8 cellular contexts compared by ENCODE assay signal in genomic region chr1:92623187-92623778, GRCh38.
DNase-seq lines count a peak whose midpoint lies in the region; ATAC-seq and TF ChIP-seq lines count a peak whose summit lies in the region.

No MANE protein-coding gene starts in this region.

- no peak overlapping the region for H3K27ac Mint-ChIP-seq in activated CD8-positive, alpha-beta T cell treated with anti-CD3 and anti-CD28 coated beads for 36 hours
- H3K27ac Mint-ChIP-seq in activated CD8-positive, alpha-beta T cell treated with anti-CD3 and anti-CD28 coated beads, Interleukin-2, amount 10 ng/mL, durations not matched to agents 7 days and 5 days, result no peak overlapping the region
- H3K27ac Mint-ChIP-seq in activated CD4-positive, alpha-beta memory T cell treated with anti-CD3 and anti-CD28 coated beads for 36 hours, result no peak overlapping the region

- no peak for TF ChIP-seq POLR2A in prostate gland (IDR thresholded peaks at IDR 0.05)

- WGBS in prostate gland, result 76% methylated on average over 3 of the region's 3 CpGs

- H3K4me3 Mint-ChIP-seq in activated CD8-positive, alpha-beta T cell treated with anti-CD3 and anti-CD28 coated beads for 36 hours, result no peak overlapping the region
- H3K4me3 Mint-ChIP-seq in activated CD8-positive, alpha-beta T cell treated with anti-CD3 and anti-CD28 coated beads, Interleukin-2, amount 10 ng/mL, durations not matched to agents 7 days and 5 days, result no peak overlapping the region
- H3K4me3 Mint-ChIP-seq in activated CD4-positive, alpha-beta memory T cell treated with anti-CD3 and anti-CD28 coated beads for 36 hours, result no peak overlapping the region

- CTCF ChIA-PET in activated CD8-positive, alpha-beta T cell treated with anti-CD3 and anti-CD28 coated beads for 36 hours (lab: Charles Lee), result interaction anchor here (0.7 to 2.2 kb wide), 10 partner anchors 138 to 639 kb away, joined by 3 to 16 read pairs (median 3); no protein-coding TSS in a partner anchor
- CTCF ChIA-PET in activated CD8-positive, alpha-beta T cell treated with anti-CD3 and anti-CD28 coated beads, Interleukin-2, amount 10 ng/mL, durations not matched to agents 7 days and 5 days (lab: Charles Lee), result interaction anchor here (1.0 to 1.5 kb wide), 9 partner anchors 14 to 323 kb away, joined by 3 to 14 read pairs (median 4); no protein-coding TSS in a partner anchor
- CTCF ChIA-PET in activated CD4-positive, alpha-beta memory T cell treated with anti-CD3 and anti-CD28 coated beads for 36 hours (lab: Charles Lee), result interaction anchor here (0.7 to 2.3 kb wide), 9 partner anchors 145 to 1457 kb away, joined by 3 to 32 read pairs (median 4); no protein-coding TSS in a partner anchor

- intact Hi-C loops in activated CD8-positive, alpha-beta T cell treated with anti-CD3 and anti-CD28 coated beads for 36 hours (cut with micrococcal nuclease), result loop anchor here (5.0 kb wide), 2 partner anchors 311 to 626 kb away; no protein-coding TSS in a partner anchor
- intact Hi-C loops in prostate gland (cut with DNase I), result loop anchor here (5.0 kb wide), 1 partner anchor 311 kb away; no protein-coding TSS in a partner anchor
- intact Hi-C loops in activated CD4-positive, alpha-beta memory T cell treated with anti-CD3 and anti-CD28 coated beads for 36 hours (cut with micrococcal nuclease), result loop anchor here (1.0 to 5.0 kb wide), 3 partner anchors 313 to 626 kb away; partner anchors contain the start of genes GLMN and RPAP2
- intact Hi-C loops in posterior vena cava (cut with DNase I), result loop anchor here in 1 of 2 donors (5.0 kb wide), 1 partner anchor 811 kb away; no protein-coding TSS in a partner anchor

- no peak overlapping the region for H3K4me3 ChIP-seq in prostate gland

- peaks cover 1% of the 10 kb centered on the region for H3K36me3 Mint-ChIP-seq in activated CD8-positive, alpha-beta T cell treated with anti-CD3 and anti-CD28 coated beads for 36 hours (ENCODE audit: low read depth)
- H3K36me3 Mint-ChIP-seq in activated CD8-positive, alpha-beta T cell treated with anti-CD3 and anti-CD28 coated beads, Interleukin-2, amount 10 ng/mL, durations not matched to agents 7 days and 5 days (ENCODE audit: low read depth), result no peaks in the 10 kb centered on the region
- no peaks in the 10 kb centered on the region for H3K36me3 Mint-ChIP-seq in activated CD4-positive, alpha-beta memory T cell treated with anti-CD3 and anti-CD28 coated beads for 36 hours

- no peaks in the 10 kb centered on the region for H3K4me1 ChIP-seq in prostate gland (replicated peaks)

- no peak overlapping the region for H3K27ac ChIP-seq in prostate gland

- no peaks in the 10 kb centered on the region for H3K36me3 ChIP-seq in prostate gland

- no peaks in the 10 kb centered on the region for H3K9me3 Mint-ChIP-seq in activated CD8-positive, alpha-beta T cell treated with anti-CD3 and anti-CD28 coated beads for 36 hours
- no peaks in the 10 kb centered on the region for H3K9me3 Mint-ChIP-seq in activated CD8-positive, alpha-beta T cell treated with anti-CD3 and anti-CD28 coated beads, Interleukin-2, amount 10 ng/mL, durations not matched to agents 7 days and 5 days (ENCODE audit: insufficient read depth)
- H3K9me3 Mint-ChIP-seq in activated CD4-positive, alpha-beta memory T cell treated with anti-CD3 and anti-CD28 coated beads for 36 hours, result peaks cover 3% of the 10 kb centered on the region

- POLR2A ChIA-PET in activated CD8-positive, alpha-beta T cell treated with anti-CD3 and anti-CD28 coated beads for 36 hours (lab: Charles Lee), result interaction anchor here (0.6 kb wide), 1 partner anchor 309 kb away, joined by 3 read pairs; no protein-coding TSS in a partner anchor
- POLR2A ChIA-PET in activated CD8-positive, alpha-beta T cell treated with anti-CD3 and anti-CD28 coated beads, Interleukin-2, amount 10 ng/mL, durations not matched to agents 7 days and 5 days (lab: Charles Lee), result no interaction called here
- POLR2A ChIA-PET in activated CD4-positive, alpha-beta memory T cell treated with anti-CD3 and anti-CD28 coated beads for 36 hours (lab: Charles Lee), result interaction anchor here (0.8 kb wide), 1 partner anchor 313 kb away, joined by 3 read pairs; no protein-coding TSS in a partner anchor

- no peak for ATAC-seq in activated CD8-positive, alpha-beta T cell treated with anti-CD3 and anti-CD28 coated beads for 36 hours
- ATAC-seq in activated CD8-positive, alpha-beta T cell treated with anti-CD3 and anti-CD28 coated beads, Interleukin-2, amount 10 ng/mL, durations not matched to agents 7 days and 5 days, result no peak

- DNase-seq in activated CD8-positive, alpha-beta T cell treated with anti-CD3 and anti-CD28 coated beads for 36 hours, result no peak
- no peak for DNase-seq in activated CD8-positive, alpha-beta T cell treated with anti-CD3 and anti-CD28 coated beads, Interleukin-2, amount 10 ng/mL, durations not matched to agents 7 days and 5 days
- peak; percentile 72 for DNase-seq in NCI-H1694 treated with DMSO at 0.1 percent for 48 hours (lab: John Stamatoyannopoulos, UW)
- DNase-seq in dermis microvascular lymphatic vessel endothelial cell (ENCODE audit: low read depth in 2 of 2), result peak; percentile 14 to 20
- no peak for DNase-seq in prostate gland (ENCODE audit: low spot score)
- DNase-seq in activated CD4-positive, alpha-beta memory T cell treated with anti-CD3 and anti-CD28 coated beads for 36 hours, result no peak
- DNase-seq in NCI-H1436 (lab: John Stamatoyannopoulos, UW), result no peak
- no peak for DNase-seq in posterior vena cava (ENCODE audit: low spot score)

- peak; percentile 74 for TF ChIP-seq CTCF in activated CD8-positive, alpha-beta T cell treated with anti-CD3 and anti-CD28 coated beads for 36 hours (IDR thresholded peaks at IDR 0.05)
- TF ChIP-seq CTCF in prostate gland (IDR thresholded peaks at IDR 0.05), result peak in 3 of 4 experiments; percentile 19 to 32 (median 24)

- H3K27me3 ChIP-seq in prostate gland (replicated peaks; ENCODE audit: insufficient read depth), result no peaks in the 10 kb centered on the region

- H3K9me3 ChIP-seq in prostate gland, result no peaks in the 10 kb centered on the region

- peaks cover 2% of the 10 kb centered on the region for H3K4me1 Mint-ChIP-seq in activated CD8-positive, alpha-beta T cell treated with anti-CD3 and anti-CD28 coated beads for 36 hours (ENCODE audit: low read depth)
- H3K4me1 Mint-ChIP-seq in activated CD8-positive, alpha-beta T cell treated with anti-CD3 and anti-CD28 coated beads, Interleukin-2, amount 10 ng/mL, durations not matched to agents 7 days and 5 days (ENCODE audit: low read depth), result no peaks in the 10 kb centered on the region
- H3K4me1 Mint-ChIP-seq in activated CD4-positive, alpha-beta memory T cell treated with anti-CD3 and anti-CD28 coated beads for 36 hours (ENCODE audit: low read depth), result peaks cover 11% of the 10 kb centered on the region

- no peaks in the 10 kb centered on the region for H3K27me3 Mint-ChIP-seq in activated CD8-positive, alpha-beta T cell treated with anti-CD3 and anti-CD28 coated beads for 36 hours
- H3K27me3 Mint-ChIP-seq in activated CD8-positive, alpha-beta T cell treated with anti-CD3 and anti-CD28 coated beads, Interleukin-2, amount 10 ng/mL, durations not matched to agents 7 days and 5 days (ENCODE audit: low read depth), result peaks cover 12% of the 10 kb centered on the region
- H3K27me3 Mint-ChIP-seq in activated CD4-positive, alpha-beta memory T cell treated with anti-CD3 and anti-CD28 coated beads for 36 hours, result no peaks in the 10 kb centered on the region

Comparison
In these comparisons a context has a peak if more than half of its experiments do, and no peak if none do; other contexts are left out.
1. DNase-seq: peak in NCI-H1694 treated with DMSO at 0.1 percent for 48 hours (single experiment) and dermis microvascular lymphatic vessel endothelial cell (2 of 2); none in activated CD8-positive, alpha-beta T cell treated with anti-CD3 and anti-CD28 coated beads for 36 hours (single experiment), activated CD8-positive, alpha-beta T cell treated with anti-CD3 and anti-CD28 coated beads, Interleukin-2, amount 10 ng/mL, durations not matched to agents 7 days and 5 days (single experiment), prostate gland (single experiment), activated CD4-positive, alpha-beta memory T cell treated with anti-CD3 and anti-CD28 coated beads for 36 hours (single experiment), NCI-H1436 (single experiment) and posterior vena cava (single experiment).